1 cellular context compared by ENCODE assay signal in genomic region chr20:31596831-31597482, GRCh38.
TF ChIP-seq lines count a peak whose summit lies in the region.

No MANE protein-coding gene starts in this region.

TF ChIP-seq in GM23338, 12 proteins besides CTCF, POLR2A, EP300 and RAD21 (continued from another document):
- TF ChIP-seq NANOG (IDR thresholded peaks at IDR 0.05; ENCODE audit: borderline replicate concordance) (no peak), ZNF331 (CRISPR knock-in tag; IDR thresholded peaks at IDR 0.05; ENCODE audit: low read depth) (no peak)
